In genomic region chr13:110422913-110423688, GRCh38 we compare ENCODE assay signal across 14 cellular contexts.
DNase-seq lines count a peak whose midpoint lies in the region; ATAC-seq and TF ChIP-seq lines count a peak whose summit lies in the region.
"Had no signal": no experiment of that assay in that cellular context is flagged by ENCODE, and none has a peak within 500 bp of the region (broad histone marks: within the 10 kb centered on the region; RNA-seq: fewer than 3 reads in every experiment).

No MANE protein-coding gene starts in this region.

- intact Hi-C loops in ascending aorta (cut with DNase I): no loop called here

- H2BK12ac ChIP-seq in H9 (ENCODE audit: insufficient read length, low read depth, low read length): no peak overlapping the region

- no peak overlapping the region for H4K91ac ChIP-seq in H9 (ENCODE audit: insufficient read length, low read depth, low read length)

- no peak overlapping the region for H3K18ac ChIP-seq in H9 (ENCODE audit: insufficient read length, low read depth, low read length)

- no peaks in the 10 kb centered on the region for H3K9me3 Mint-ChIP-seq in H9
- H3K9me3 Mint-ChIP-seq in activated naive CD4-positive, alpha-beta T cell treated with anti-CD3 and anti-CD28 coated beads, Interleukin-2, amount 10 ng/mL, durations not matched to agents 7 days and 5 days: no peaks in the 10 kb centered on the region
- H3K9me3 Mint-ChIP-seq: stimulated activated memory B cell treated with anti-CD40 and anti-IgM and Interleukin-4, amounts not matched to agents 10 μg/mL and 1 μg/mL and 100 μg/mL, for 72 hours had no signal

- H2BK5ac ChIP-seq in H9 (ENCODE audit: insufficient read length, low read length): no peak overlapping the region

- no CpG with 5 or more reads among the region's 12 CpGs for WGBS in H9 (ENCODE audit: extremely low coverage, insufficient read length, low lambda C conversion rate)

- no peaks in the 10 kb centered on the region for H4K20me1 ChIP-seq in H9 (ENCODE audit: control insufficient read depth, insufficient read depth, insufficient read length)

- H2BK20ac ChIP-seq in H9 (ENCODE audit: low read depth, low read length, poor library complexity, severe bottlenecking): no peak overlapping the region

- H3K4me1 ChIP-seq in H9 (ENCODE audit: insufficient read depth, low read length) (no peaks in the 10 kb centered on the region), ascending aorta (peaks cover 12 to 43% of the 10 kb centered on the region in 2 donors), subcutaneous abdominal adipose tissue (ENCODE audit: control insufficient read depth in 5 of 5, insufficient read depth in 5 of 5, low read length in 5 of 5) (peaks cover 8 to 46% (median 37%) of the 10 kb centered on the region in 5 donors)
- H3K4me1 ChIP-seq: esophagus squamous epithelium, prostate gland had no signal

- H3K4me2 ChIP-seq in H9 (ENCODE audit: insufficient read depth, insufficient read length, low read length): no peak overlapping the region

- no peak overlapping the region for H3K27ac ChIP-seq in H9 (ENCODE audit: insufficient read length, low read depth, low read length)
- H3K27ac ChIP-seq in ascending aorta: peak overlapping the region; percentile 90 to 91
- H3K27ac ChIP-seq in subcutaneous abdominal adipose tissue (ENCODE audit: low read depth, low read length): peak overlapping the region; percentile 99
- H3K27ac ChIP-seq: HL-60, prostate gland had no signal

- no peak overlapping the region for H4K8ac ChIP-seq in H9 (replicated peaks; ENCODE audit: insufficient read length, low read depth, low read length)

- no peaks in the 10 kb centered on the region for H3K79me2 ChIP-seq in H9 (ENCODE audit: insufficient read depth, low read length)

- no peak overlapping the region for H3K4ac ChIP-seq in H9 (ENCODE audit: low read depth, low read length)

- no peak overlapping the region for H3K4me3 Mint-ChIP-seq in H9
- H3K4me3 Mint-ChIP-seq in activated naive CD4-positive, alpha-beta T cell treated with anti-CD3 and anti-CD28 coated beads, Interleukin-2, amount 10 ng/mL, durations not matched to agents 7 days and 5 days: no peak overlapping the region
- H3K4me3 Mint-ChIP-seq: stimulated activated memory B cell treated with anti-CD40 and anti-IgM and Interleukin-4, amounts not matched to agents 10 μg/mL and 1 μg/mL and 100 μg/mL, for 72 hours had no signal

- H2AFZ ChIP-seq in H9 (ENCODE audit: low read length): no peak overlapping the region

- H3K14ac ChIP-seq in H9 (ENCODE audit: insufficient read depth, low read length): no peak overlapping the region

- no peak overlapping the region for H4K5ac ChIP-seq in H9 (ENCODE audit: insufficient read length, low read depth, low read length)

- peaks cover 3 to 10% of the 10 kb centered on the region in 2 experiments; a peak in 3 of 4 replicates for H3K4me1 Mint-ChIP-seq in H9
- peaks cover 12% of the 10 kb centered on the region for H3K4me1 Mint-ChIP-seq in activated naive CD4-positive, alpha-beta T cell treated with anti-CD3 and anti-CD28 coated beads, Interleukin-2, amount 10 ng/mL, durations not matched to agents 7 days and 5 days
- H3K4me1 Mint-ChIP-seq: stimulated activated memory B cell treated with anti-CD40 and anti-IgM and Interleukin-4, amounts not matched to agents 10 μg/mL and 1 μg/mL and 100 μg/mL, for 72 hours had no signal

- H2BK15ac ChIP-seq in H9 (ENCODE audit: low read depth, low read length): no peak overlapping the region

- no peaks in the 10 kb centered on the region for H3K27me3 Mint-ChIP-seq in H9 (ENCODE audit: low read depth)
- peaks cover 81% of the 10 kb centered on the region for H3K27me3 Mint-ChIP-seq in activated naive CD4-positive, alpha-beta T cell treated with anti-CD3 and anti-CD28 coated beads, Interleukin-2, amount 10 ng/mL, durations not matched to agents 7 days and 5 days

- H3K36me3 Mint-ChIP-seq in H9 (ENCODE audit: insufficient read depth in 1 of 3, low read depth in 3 of 3): peaks cover 0 to 8% (median 4%) of the 10 kb centered on the region in 3 experiments; a peak in 2 of 7 replicates
- no peaks in the 10 kb centered on the region for H3K36me3 Mint-ChIP-seq in activated naive CD4-positive, alpha-beta T cell treated with anti-CD3 and anti-CD28 coated beads, Interleukin-2, amount 10 ng/mL, durations not matched to agents 7 days and 5 days
- H3K36me3 Mint-ChIP-seq: stimulated activated memory B cell treated with anti-CD40 and anti-IgM and Interleukin-4, amounts not matched to agents 10 μg/mL and 1 μg/mL and 100 μg/mL, for 72 hours had no signal

- no peak for ATAC-seq in HG03521 (IDR thresholded peaks at IDR 0.05; ENCODE audit: unreplicated experiment)

- H3K9ac ChIP-seq in H9 (ENCODE audit: extremely low read depth, insufficient read length, low read length) (no peak overlapping the region), subcutaneous abdominal adipose tissue (ENCODE audit: low read length in 5 of 5) (peak overlapping the region in 3 of 5 donors; percentile 2 to 37 (median 29))

- no peak overlapping the region for H2BK120ac ChIP-seq in H9 (ENCODE audit: low read depth, low read length, poor library complexity, severe bottlenecking)

- no peaks in the 10 kb centered on the region for H3K27me3 ChIP-seq in H9 (ENCODE audit: insufficient read depth, low read length)
- H3K27me3 ChIP-seq in ascending aorta: no peaks in the 10 kb centered on the region
- H3K27me3 ChIP-seq in subcutaneous abdominal adipose tissue (ENCODE audit: control insufficient read depth in 5 of 5, insufficient read depth in 4 of 5, low read length in 5 of 5): no peaks in the 10 kb centered on the region
- H3K27me3 ChIP-seq: esophagus squamous epithelium had no signal

- CTCF ChIA-PET in activated naive CD4-positive, alpha-beta T cell treated with anti-CD3 and anti-CD28 coated beads, Interleukin-2, amount 10 ng/mL, durations not matched to agents 7 days and 5 days (lab: Charles Lee): no interaction called here

- H3K56ac ChIP-seq in H9 (ENCODE audit: insufficient read length, low read depth, low read length): no peak overlapping the region

- H3K23ac ChIP-seq in H9 (ENCODE audit: insufficient read length, low read depth, low read length): no peak overlapping the region

- no peaks in the 10 kb centered on the region for H3K79me1 ChIP-seq in H9 (ENCODE audit: insufficient read depth, low read depth, low read length, poor library complexity, severe bottlenecking)

- H3K36me3 ChIP-seq in ascending aorta (peaks cover 9 to 25% of the 10 kb centered on the region in 2 donors), subcutaneous abdominal adipose tissue (ENCODE audit: control insufficient read depth in 5 of 5, insufficient read depth in 5 of 5, low read length in 5 of 5) (peaks cover 10 to 47% (median 19%) of the 10 kb centered on the region in 5 donors)
- H3K36me3 ChIP-seq: prostate gland had no signal

- H3K4me3 ChIP-seq in ascending aorta (no peak overlapping the region), subcutaneous abdominal adipose tissue (ENCODE audit: low read depth in 1 of 5, low read length in 5 of 5) (no peak overlapping the region)
- H3K4me3 ChIP-seq: esophagus squamous epithelium, prostate gland had no signal

- no peaks in the 10 kb centered on the region for H3K9me3 ChIP-seq in H9 (ENCODE audit: control insufficient read depth, low read depth, low read length)
- H3K9me3 ChIP-seq in ascending aorta: no peaks in the 10 kb centered on the region
- no peaks in the 10 kb centered on the region for H3K9me3 ChIP-seq in subcutaneous abdominal adipose tissue (ENCODE audit: control insufficient read depth in 5 of 5, low read length in 5 of 5)
- H3K9me3 ChIP-seq: esophagus squamous epithelium, prostate gland had no signal

- no peak for TF ChIP-seq CTCF in H9 (conservative IDR thresholded peaks at IDR 0.05)
- TF ChIP-seq CTCF in ascending aorta (IDR thresholded peaks at IDR 0.05): no peak

- H2AK5ac ChIP-seq in H9 (ENCODE audit: insufficient read length, low read length): no peak overlapping the region

- H3K23me2 ChIP-seq in H9 (ENCODE audit: insufficient read length, low read depth, low read length, poor library complexity, severe bottlenecking): no peaks in the 10 kb centered on the region

- peak overlapping the region in 2 of 3 experiments; percentile 69 to 75; a peak in 2 of 7 replicates for H3K27ac Mint-ChIP-seq in H9
- no peak overlapping the region for H3K27ac Mint-ChIP-seq in activated naive CD4-positive, alpha-beta T cell treated with anti-CD3 and anti-CD28 coated beads, Interleukin-2, amount 10 ng/mL, durations not matched to agents 7 days and 5 days
- H3K27ac Mint-ChIP-seq: stimulated activated memory B cell treated with anti-CD40 and anti-IgM and Interleukin-4, amounts not matched to agents 10 μg/mL and 1 μg/mL and 100 μg/mL, for 72 hours had no signal

- no peak for DNase-seq in H9
- no peak for DNase-seq in ascending aorta (ENCODE audit: low spot score in 2 of 2)
- peak; percentile 80 for DNase-seq in iris pigment epithelial cell (ENCODE audit: low read depth)
- DNase-seq in activated naive CD4-positive, alpha-beta T cell treated with anti-CD3 and anti-CD28 coated beads, Interleukin-2, amount 10 ng/mL, durations not matched to agents 7 days and 5 days: no peak
- no peak for DNase-seq in NCI-H1105 treated with DMSO at 0.1 percent for 48 hours (lab: John Stamatoyannopoulos, UW)
- DNase-seq: activated gamma-delta T cell; esophagus squamous epithelium; HCEC 1CT; stimulated activated CD4-positive, alpha-beta T cell treated with anti-CD3 and anti-CD28 coated beads, Interleukin-4, amount 100 ng/mL, for 4 hours had no signal

- no peak overlapping the region for H3T11ph ChIP-seq in H9 (ENCODE audit: low read length)
